In the genomic region with DNA sequence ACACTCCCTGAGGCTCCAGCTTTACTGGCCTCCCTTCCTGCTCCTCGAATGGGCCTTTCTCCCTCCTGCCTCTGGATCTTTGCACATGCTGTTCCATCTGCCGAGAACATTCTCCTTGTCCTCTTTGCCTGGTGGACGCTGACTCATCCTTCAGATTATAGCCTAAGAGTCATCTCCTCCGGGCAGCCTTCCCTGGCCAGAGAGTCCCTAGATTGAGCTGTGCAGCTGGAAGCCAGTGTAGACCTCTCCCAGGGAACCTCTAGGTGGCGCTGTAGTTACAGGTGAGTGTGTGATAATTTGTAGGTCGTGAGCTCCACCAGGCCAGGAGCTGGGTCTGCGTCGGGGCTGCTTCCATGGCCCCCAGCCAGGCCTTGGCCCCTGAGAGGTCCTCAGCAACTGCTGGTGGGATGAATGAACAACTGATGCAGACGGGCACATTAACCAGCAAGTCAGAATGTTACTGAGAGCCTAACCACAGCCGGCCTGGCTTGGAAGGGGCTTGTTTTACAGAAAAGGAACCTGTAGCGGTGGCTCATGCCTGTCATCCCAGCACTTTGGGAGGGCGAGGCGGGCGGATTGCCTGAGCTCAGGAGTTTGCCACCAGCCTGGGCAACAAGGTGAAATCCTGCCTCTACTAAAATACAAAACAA, we compare ENCODE assay signal across 8 cellular contexts. TPM values are rescaled to one million over a fixed set of nuclear protein-coding genes. Genes with fewer than 3 reads are reported as not detected.
DNase-seq lines count a peak whose midpoint lies in the region; ATAC-seq, FAIRE-seq and TF ChIP-seq lines count a peak whose summit lies in the region.

No MANE protein-coding gene starts in this region.

- POLR2A ChIA-PET in T-cell (lab: Charles Lee): no interaction called here
- POLR2A ChIA-PET in K562 (lab: Yijun Ruan, JAX): interaction anchor here (0.7 kb wide), 1 partner anchor 468 kb away, joined by 3 read pairs; no protein-coding TSS in a partner anchor

- no TSS peak for BruUV-seq in K562 (replicated peaks; lab: Mats Ljungman, UMichigan)

- TF ChIP-seq EP300 in K562 (IDR thresholded peaks at IDR 0.05; ENCODE audit: low read length): no peak

- no peaks in the 10 kb centered on the region for H3K4me1 Mint-ChIP-seq in T-cell
- H3K4me1 Mint-ChIP-seq in stimulated activated effector memory CD8-positive, alpha-beta T cell treated with anti-CD3 and anti-CD28 coated beads, Interleukin-12 subunit alpha, Interleukin-12 subunit beta, amount 100 ng/mL, for 72 hours: peaks cover 17% of the 10 kb centered on the region

- no peak overlapping the region for H3K4me3 ChIP-seq in heart left ventricle
- H3K4me3 ChIP-seq in right cardiac atrium (ENCODE audit: low read length): no peak overlapping the region
- H3K4me3 ChIP-seq in K562: no peak overlapping the region

- H3K9ac ChIP-seq in K562 (ENCODE audit: insufficient read depth in 1 of 2, low read depth in 2 of 2, low read length in 2 of 2): no peak overlapping the region

- H3K27ac Mint-ChIP-seq in T-cell: no peak overlapping the region
- H3K27ac Mint-ChIP-seq in stimulated activated effector memory CD8-positive, alpha-beta T cell treated with anti-CD3 and anti-CD28 coated beads, Interleukin-12 subunit alpha, Interleukin-12 subunit beta, amount 100 ng/mL, for 72 hours: no peak overlapping the region

- H3K36me3 Mint-ChIP-seq in T-cell: no peaks in the 10 kb centered on the region
- H3K36me3 Mint-ChIP-seq in stimulated activated effector memory CD8-positive, alpha-beta T cell treated with anti-CD3 and anti-CD28 coated beads, Interleukin-12 subunit alpha, Interleukin-12 subunit beta, amount 100 ng/mL, for 72 hours: no peaks in the 10 kb centered on the region

- peak in 1 of 4 donors; percentile 27 for ATAC-seq in heart left ventricle
- no peak for ATAC-seq in right cardiac atrium
- ATAC-seq in T-cell (replicated peaks in 1 of 4): peak; percentile 46 to 65 (median 54)
- peak; percentile 95 for ATAC-seq in K562
- ATAC-seq in stimulated activated effector memory CD8-positive, alpha-beta T cell treated with anti-CD3 and anti-CD28 coated beads, Interleukin-12 subunit alpha, Interleukin-12 subunit beta, amount 100 ng/mL, for 72 hours: peak; percentile 70
- no peak for ATAC-seq in GM19328 (IDR thresholded peaks at IDR 0.05; ENCODE audit: unreplicated experiment)

- intact Hi-C loops in heart left ventricle (cut with DNase I) (loop anchor here in 4 of 10 donors (5.0 to 10.0 kb wide), 3 partner anchors 496 to 608 kb away; no protein-coding TSS in a partner anchor), right cardiac atrium (cut with DNase I) (no loop called here), K562 (cut with micrococcal nuclease) (loop anchor here (10.0 kb wide), 1 partner anchor 742 kb away; no protein-coding TSS in a partner anchor)

- H3K27me3 ChIP-seq in heart left ventricle: peaks cover 0 to 44% (median 3%) of the 10 kb centered on the region in 9 donors
- no peaks in the 10 kb centered on the region for H3K27me3 ChIP-seq in right cardiac atrium (ENCODE audit: control insufficient read depth, insufficient read depth)
- no peaks in the 10 kb centered on the region; a peak in 1 of 5 replicates for H3K27me3 ChIP-seq in K562 (ENCODE audit: control insufficient read depth in 2 of 2, insufficient read depth in 2 of 2, low read length in 2 of 2)

- in situ Hi-C loops in K562 (cut with MboI): no loop called here

- no peak for TF ChIP-seq POLR2A in heart left ventricle (IDR thresholded peaks at IDR 0.05)
- no peak for TF ChIP-seq POLR2A in K562 (conservative IDR thresholded peaks at IDR 0.05)

- H3K36me3 ChIP-seq in heart left ventricle: no peaks in the 10 kb centered on the region
- H3K36me3 ChIP-seq in K562 (ENCODE audit: control insufficient read depth, insufficient read depth, low read length): no peaks in the 10 kb centered on the region

- no peaks in the 10 kb centered on the region for H3K9me3 Mint-ChIP-seq in T-cell
- H3K9me3 Mint-ChIP-seq in stimulated activated effector memory CD8-positive, alpha-beta T cell treated with anti-CD3 and anti-CD28 coated beads, Interleukin-12 subunit alpha, Interleukin-12 subunit beta, amount 100 ng/mL, for 72 hours: no peaks in the 10 kb centered on the region

- H3K27me3 Mint-ChIP-seq in T-cell: peaks cover 28 to 37% of the 10 kb centered on the region in 2 donors

- no peak overlapping the region for H2AFZ ChIP-seq in K562 (ENCODE audit: low read depth, low read length)

- FAIRE-seq in K562 (lab: Jason Lieb, UNC): peak; percentile 85

- WGBS in heart left ventricle, 4 donors: 38 to 45% (median 44%) methylated on average over 13 to 14 of the region's 14 CpGs
- WGBS in right cardiac atrium: 37% methylated on average over 14 of the region's 14 CpGs
- WGBS in K562 (ENCODE audit: insufficient coverage, low coverage, missing lambda C conversion rate): 12% methylated on average over 8 of the region's 14 CpGs

- H3K79me2 ChIP-seq in K562 (ENCODE audit: control insufficient read depth, insufficient read depth, low read length): no peaks in the 10 kb centered on the region

- DNase-seq in heart left ventricle: no peak
- DNase-seq in right cardiac atrium: no peak
- DNase-seq in NCI-H1436 (lab: John Stamatoyannopoulos, UW): peak; percentile 63
- DNase-seq in T-cell: peak in 24 of 34 experiments; percentile 13 to 40 (median 26)
- DNase-seq in K562 (ENCODE audit: extremely low read depth in 1 of 4, low spot score in 3 of 4): peak; percentile 73 to 84 (median 76)
- DNase-seq in kidney tubule cell (ENCODE audit: low spot score): peak; percentile 84
- peak; percentile 40 to 70 for DNase-seq in stimulated activated effector memory CD8-positive, alpha-beta T cell treated with anti-CD3 and anti-CD28 coated beads, Interleukin-12 subunit alpha, Interleukin-12 subunit beta, amount 100 ng/mL, for 72 hours (ENCODE audit: low spot score in 2 of 2)

- H3K9me1 ChIP-seq in K562 (ENCODE audit: control insufficient read depth, insufficient read depth, low read length): no peaks in the 10 kb centered on the region

- TF ChIP-seq CTCF in heart left ventricle (IDR thresholded peaks at IDR 0.05) (peak in 9 of 12 donors; percentile 15 to 48 (median 32)), K562 (IDR thresholded peaks at IDR 0.05 in 2 of 3, conservative IDR thresholded peaks at IDR 0.05 in 1 of 3; ENCODE audit: insufficient read depth in 2 of 3, low read depth in 1 of 3, low read length in 3 of 3) (peak; percentile 77 to 81 (median 78))

- no peak overlapping the region for H3K4me3 Mint-ChIP-seq in T-cell
- H3K4me3 Mint-ChIP-seq in stimulated activated effector memory CD8-positive, alpha-beta T cell treated with anti-CD3 and anti-CD28 coated beads, Interleukin-12 subunit alpha, Interleukin-12 subunit beta, amount 100 ng/mL, for 72 hours: no peak overlapping the region

- no peaks in the 10 kb centered on the region for H3K4me1 ChIP-seq in heart left ventricle
- no peaks in the 10 kb centered on the region for H3K4me1 ChIP-seq in right cardiac atrium (ENCODE audit: control insufficient read depth, insufficient read depth, low read length)
- no peaks in the 10 kb centered on the region; a peak in 1 of 5 replicates for H3K4me1 ChIP-seq in K562 (replicated peaks in 1 of 2; ENCODE audit: control insufficient read depth in 2 of 2, insufficient read depth in 2 of 2, low read length in 2 of 2)

- H3K4me2 ChIP-seq in K562 (ENCODE audit: insufficient read depth, low read length): no peak overlapping the region

- CTCF ChIA-PET in T-cell (lab: Charles Lee): interaction anchor here (0.5 to 0.9 kb wide), 3 partner anchors 63 to 681 kb away, joined by 3 to 6 read pairs (median 3); no protein-coding TSS in a partner anchor
- CTCF ChIA-PET in K562 (lab: Yijun Ruan, JAX; ENCODE audit: low intra/inter-chr PET ratio): interaction anchor here (0.6 kb wide), 2 partner anchors 63 to 767 kb away, joined by 3 to 4 read pairs; no protein-coding TSS in a partner anchor

- no peaks in the 10 kb centered on the region for H3K9me3 ChIP-seq in heart left ventricle
- H3K9me3 ChIP-seq in right cardiac atrium (ENCODE audit: control insufficient read depth, low read length): no peaks in the 10 kb centered on the region
- H3K9me3 ChIP-seq in K562 (replicated peaks; ENCODE audit: control insufficient read depth, insufficient read depth, low read depth, low read length): no peaks in the 10 kb centered on the region

- H4K20me1 ChIP-seq in K562 (replicated peaks; ENCODE audit: control insufficient read depth, insufficient read depth, low read length): no peaks in the 10 kb centered on the region; the same call in 1 of the 2 replicates

- TF ChIP-seq RAD21 in K562 (CRISPR knock-in tag; conservative IDR thresholded peaks at IDR 0.05 in 1 of 2, IDR thresholded peaks at IDR 0.05 in 1 of 2): peak in 1 of 2 experiments; percentile 53; a peak in 2 of 4 replicates

- no peak overlapping the region for H3K27ac ChIP-seq in heart left ventricle
- H3K27ac ChIP-seq in right cardiac atrium (ENCODE audit: low read length): no peak overlapping the region
- no peak overlapping the region for H3K27ac ChIP-seq in K562 (ENCODE audit: extremely low read depth, low read depth, low read length)

RNA-seq across cellular contexts. Expression of a gene that starts 8.7 kb away (rescaled TPM):
- total RNA-seq in heart left ventricle (not detected), right cardiac atrium (not detected), T-cell (not detected), K562 (2014; rRNA removed) (not detected in 2 replicates), K562 (2014; rRNA removed; fragmentation: Illumina TruSeq; extraction: Trizol) (not detected in 2 replicates), K562 (2015; rRNA removed; fragmentation: Illumina TruSeq; extraction: Trizol) (not detected in 2 replicates), K562 (2021) (not detected in 2 replicates)
- polyA plus RNA-seq in heart left ventricle (not detected), right cardiac atrium (not detected), K562 (2011; rRNA removed) (not detected in 2 replicates), K562 (2014; fragmentation: Illumina TruSeq; extraction: Trizol) (not detected in 2 replicates), K562 (2014; fragmentation: Nextera tagmentation; extraction: Ambion mirVana) (not detected), K562 (2014; rRNA removed) (not detected in 2 replicates)
- not detected in 2 replicates for total RNA-seq in K562 (2011; cell fraction: chromatin; rRNA removed; ENCODE audit: low replicate concordance)
- total RNA-seq in K562 (2011; cell fraction: nucleolus; rRNA removed): not detected in 2 replicates
- total RNA-seq in K562 (2011; cell fraction: nucleoplasm; rRNA removed): not detected in 2 replicates
- not detected in 2 replicates for polyA plus RNA-seq in K562 (2011; cell fraction: cytosol; rRNA removed)
- not detected in 2 replicates for polyA plus RNA-seq in K562 (2011; cell fraction: nucleus; rRNA removed)
- not detected in 2 replicates for polyA plus RNA-seq in K562 (2012)
- polyA minus RNA-seq in K562 (2011; rRNA and poly(A)+ RNA removed): not detected in 2 replicates
- polyA minus RNA-seq in K562 (2011; cell fraction: cytosol; rRNA and poly(A)+ RNA removed): not detected in 2 replicates
- polyA minus RNA-seq in K562 (2011; cell fraction: nucleus; rRNA and poly(A)+ RNA removed): not detected in 2 replicates

RNA-seq across cellular contexts. Expression of a gene that starts 20.8 kb away (rescaled TPM):
- total RNA-seq in heart left ventricle (under 1 TPM in 3 of 9 donors, not detected in 6; 0.07 to 0.92 (median 0.21) TPM), right cardiac atrium (under 1 TPM; 0.17 to 0.42 (median 0.24) TPM), T-cell (not detected), K562 (2014; rRNA removed) (0.08 TPM in 1 of 2 replicates, not detected in the other), K562 (2014; rRNA removed; fragmentation: Illumina TruSeq; extraction: Trizol) (0.07 and 0.10 TPM in 2 replicates), K562 (2015; rRNA removed; fragmentation: Illumina TruSeq; extraction: Trizol) (0.08 TPM in 1 of 2 replicates, not detected in the other), K562 (2021) (0.11 and 0.20 TPM in 2 replicates)
- polyA plus RNA-seq in heart left ventricle (under 1 TPM; 0.19 to 0.24 TPM), right cardiac atrium (0.57 TPM), K562 (2011; rRNA removed) (0.09 and 0.14 TPM in 2 replicates), K562 (2014; fragmentation: Illumina TruSeq; extraction: Trizol) (0.06 and 0.10 TPM in 2 replicates), K562 (2014; fragmentation: Nextera tagmentation; extraction: Ambion mirVana) (under 1 TPM in 1 of 2 experiments, not detected in 1; 0.03 TPM), K562 (2014; rRNA removed) (0.07 and 0.11 TPM in 2 replicates)
- 0.46 and 0.81 TPM in 2 replicates for total RNA-seq in K562 (2011; cell fraction: chromatin; rRNA removed; ENCODE audit: low replicate concordance)
- 0.33 and 0.66 TPM in 2 replicates for total RNA-seq in K562 (2011; cell fraction: nucleolus; rRNA removed)
- 0.23 and 0.29 TPM in 2 replicates for total RNA-seq in K562 (2011; cell fraction: nucleoplasm; rRNA removed)
- polyA plus RNA-seq in K562 (2011; cell fraction: cytosol; rRNA removed): 0.12 TPM in 1 of 2 replicates, not detected in the other
- 1.6 and 2.7 TPM in 2 replicates for polyA plus RNA-seq in K562 (2011; cell fraction: nucleus; rRNA removed)
- polyA plus RNA-seq in K562 (2012): 0.09 and 0.64 TPM in 2 replicates
- 0.09 and 0.18 TPM in 2 replicates for polyA minus RNA-seq in K562 (2011; rRNA and poly(A)+ RNA removed)
- polyA minus RNA-seq in K562 (2011; cell fraction: cytosol; rRNA and poly(A)+ RNA removed): 0.29 TPM in 1 of 2 replicates, not detected in the other
- polyA minus RNA-seq in K562 (2011; cell fraction: nucleus; rRNA and poly(A)+ RNA removed): 0.27 and 0.67 TPM in 2 replicates

RNA-seq across cellular contexts. Expression of a gene that starts 40.5 kb away (rescaled TPM):
- total RNA-seq in heart left ventricle (1 to 10 TPM in 1 of 9 donors, under 1 TPM in 3, not detected in 5; 0.16 to 1.9 (median 0.23) TPM), right cardiac atrium (1 to 10 TPM in 1 of 4 donors, under 1 TPM in 1, not detected in 2; 0.15 to 1.0 TPM), T-cell (under 1 TPM in 3 of 5 donors, not detected in 2; 0.13 to 0.26 (median 0.16) TPM), K562 (2014; rRNA removed) (0.08 TPM in 1 of 2 replicates, not detected in the other), K562 (2014; rRNA removed; fragmentation: Illumina TruSeq; extraction: Trizol) (0.16 TPM in 1 of 2 replicates, not detected in the other), K562 (2015; rRNA removed; fragmentation: Illumina TruSeq; extraction: Trizol) (not detected in 2 replicates), K562 (2021) (0.09 and 0.38 TPM in 2 replicates)
- polyA plus RNA-seq in heart left ventricle (under 1 TPM; 0.11 to 0.18 TPM), right cardiac atrium (0.48 TPM), K562 (2011; rRNA removed) (0.20 and 0.87 TPM in 2 replicates), K562 (2014; fragmentation: Illumina TruSeq; extraction: Trizol) (0.06 and 0.48 TPM in 2 replicates), K562 (2014; fragmentation: Nextera tagmentation; extraction: Ambion mirVana) (not detected), K562 (2014; rRNA removed) (not detected in 2 replicates)
- total RNA-seq in K562 (2011; cell fraction: chromatin; rRNA removed; ENCODE audit: low replicate concordance): 3.3 and 5.3 TPM in 2 replicates
- 0.79 and 1.3 TPM in 2 replicates for total RNA-seq in K562 (2011; cell fraction: nucleolus; rRNA removed)
- 1.5 and 5.2 TPM in 2 replicates for total RNA-seq in K562 (2011; cell fraction: nucleoplasm; rRNA removed)
- polyA plus RNA-seq in K562 (2011; cell fraction: cytosol; rRNA removed): 0.75 TPM in 1 of 2 replicates, not detected in the other
- 1.1 and 3.7 TPM in 2 replicates for polyA plus RNA-seq in K562 (2011; cell fraction: nucleus; rRNA removed)
- 0.10 and 0.25 TPM in 2 replicates for polyA plus RNA-seq in K562 (2012)
- polyA minus RNA-seq in K562 (2011; rRNA and poly(A)+ RNA removed): 0.53 and 0.96 TPM in 2 replicates
- not detected in 2 replicates for polyA minus RNA-seq in K562 (2011; cell fraction: cytosol; rRNA and poly(A)+ RNA removed)
- 1.2 and 1.6 TPM in 2 replicates for polyA minus RNA-seq in K562 (2011; cell fraction: nucleus; rRNA and poly(A)+ RNA removed)

Comparison
In these comparisons a context has a peak if more than half of its experiments do, and no peak if none do; other contexts are left out.
1. ATAC-seq: peak in T-cell (4 of 4), K562 (single experiment) and stimulated activated effector memory CD8-positive, alpha-beta T cell treated with anti-CD3 and anti-CD28 coated beads, Interleukin-12 subunit alpha, Interleukin-12 subunit beta, amount 100 ng/mL, for 72 hours (single experiment); none in right cardiac atrium (0 of 2) and GM19328 (single experiment).
2. DNase-seq: peak in NCI-H1436 (single experiment), T-cell (24 of 34), K562 (4 of 4), kidney tubule cell (single experiment) and stimulated activated effector memory CD8-positive, alpha-beta T cell treated with anti-CD3 and anti-CD28 coated beads, Interleukin-12 subunit alpha, Interleukin-12 subunit beta, amount 100 ng/mL, for 72 hours (2 of 2); none in heart left ventricle (0 of 5) and right cardiac atrium (0 of 3).